8 cellular contexts compared by ENCODE assay signal in the genomic region with DNA sequence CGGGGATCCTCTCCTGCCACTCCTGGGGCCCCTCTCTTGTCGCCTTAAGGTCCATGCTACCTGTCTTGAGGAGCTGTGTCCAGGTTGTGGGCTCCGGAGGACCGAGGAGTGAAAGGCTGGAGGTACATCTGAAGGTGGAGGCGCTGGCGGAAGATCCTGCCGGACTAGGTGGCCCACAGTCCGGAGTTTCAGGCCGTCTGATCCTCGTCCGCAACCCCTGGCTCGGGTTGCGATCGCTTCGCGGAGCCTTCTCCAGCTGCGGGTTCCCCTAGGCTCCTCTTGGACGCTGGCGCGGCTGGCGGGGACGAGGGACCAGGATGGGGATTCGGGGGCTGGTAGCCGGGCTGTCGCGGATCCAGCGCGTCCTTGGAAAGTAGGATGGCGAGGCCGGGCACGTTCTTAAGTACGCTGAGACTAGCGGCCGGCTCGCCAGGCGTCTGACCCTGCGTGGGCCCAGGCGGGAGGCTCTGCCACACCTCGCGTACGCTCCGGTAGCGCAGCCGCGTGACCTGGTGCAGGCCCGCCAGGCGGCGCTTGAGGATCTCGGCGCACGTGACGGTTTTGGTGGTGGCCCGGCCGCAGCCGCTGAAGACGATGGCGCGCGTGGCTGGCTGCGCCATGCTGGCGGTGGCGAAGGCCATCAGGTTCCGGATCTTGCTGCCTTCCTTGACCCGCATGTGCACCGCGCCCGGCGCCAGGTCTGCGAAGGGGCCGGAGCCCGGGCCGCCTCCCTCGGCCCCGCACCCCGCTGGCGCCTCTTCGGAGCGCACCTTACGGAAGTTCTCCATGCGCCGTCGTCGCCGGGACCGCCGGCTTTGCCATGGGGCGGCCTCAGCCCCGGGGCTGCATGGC. TPM values are rescaled to one million over a fixed set of nuclear protein-coding genes. Genes with fewer than 3 reads are reported as not detected.
DNase-seq lines count a peak whose midpoint lies in the region; ATAC-seq, FAIRE-seq and TF ChIP-seq lines count a peak whose summit lies in the region.

No MANE protein-coding gene starts in this region.

- peak overlapping the region; percentile 20 to 94 (median 83) for H3K27ac ChIP-seq in adrenal gland
- peak overlapping the region; percentile 69 to 74 for H3K27ac ChIP-seq in right atrium auricular region

- WGBS in adrenal gland, 4 donors: 17 to 71% (median 36%) methylated on average over 4 to 88 of the region's 88 CpGs

- H3K36me3 ChIP-seq in adrenal gland (replicated peaks in 1 of 2) (no peaks in the 10 kb centered on the region), right atrium auricular region (no peaks in the 10 kb centered on the region)

- TF ChIP-seq POLR2A in adrenal gland (IDR thresholded peaks at IDR 0.05): no peak

- H3K9me3 ChIP-seq in adrenal gland (replicated peaks in 1 of 3) (no peaks in the 10 kb centered on the region), right atrium auricular region (no peaks in the 10 kb centered on the region)

- intact Hi-C loops in adrenal gland (cut with DNase I): loop anchor here in 1 of 2 donors (10.0 kb wide), 1 partner anchor 321 kb away; no protein-coding TSS in a partner anchor

- TF ChIP-seq CTCF in adrenal gland (IDR thresholded peaks at IDR 0.05): peak in 5 of 6 experiments; percentile 21 to 53 (median 42)
- TF ChIP-seq CTCF in right atrium auricular region (IDR thresholded peaks at IDR 0.05): peak in 1 of 2 donors; percentile 66
- peak; percentile 29 for TF ChIP-seq CTCF in retinal pigment epithelial cell (conservative IDR thresholded peaks at IDR 0.05; ENCODE audit: low read depth, low read length)

- DNase-seq in NCI-H2029 (lab: John Stamatoyannopoulos, UW) (peak; percentile 42), NCI-H2029 treated with DMSO at 0.1 percent for 48 hours (lab: John Stamatoyannopoulos, UW) (no peak), SK-N-DZ (ENCODE audit: low spot score) (peak; percentile 70), adrenal gland (peak; percentile 80 to 91 (median 82)), right atrium auricular region (ENCODE audit: low spot score) (peak; percentile 88), retinal pigment epithelial cell (ENCODE audit: low read depth) (no peak), HTR-8/SVneo (ENCODE audit: insufficient read length, low spot score) (no peak)

- FAIRE-seq in HTR-8/SVneo (lab: Jason Lieb, UNC): no peak

- peaks cover 18 to 51% of the 10 kb centered on the region in 2 donors for H3K4me1 ChIP-seq in adrenal gland (replicated peaks in 1 of 2)
- H3K4me1 ChIP-seq in right atrium auricular region: peaks cover 0 to 58% of the 10 kb centered on the region in 2 donors

- ATAC-seq in HG03108 (IDR thresholded peaks at IDR 0.05; ENCODE audit: unreplicated experiment): peak; percentile 33

- H3K4me3 ChIP-seq in adrenal gland (peak overlapping the region in 2 of 4 donors; percentile 54 to 74), right atrium auricular region (peak overlapping the region; percentile 43 to 66), retinal pigment epithelial cell (ENCODE audit: low read length) (peak overlapping the region; percentile 55)

- H3K27me3 ChIP-seq in adrenal gland (no peaks in the 10 kb centered on the region), right atrium auricular region (no peaks in the 10 kb centered on the region)

RNA-seq across cellular contexts. Expression of gene RPP25, which starts 0.6 kb away (rescaled TPM):
- 13.3 and 13.8 TPM in 2 replicates for polyA plus RNA-seq in SK-N-DZ (2014; cell fraction: cytosol; rRNA removed)
- 6.0 and 7.1 TPM in 2 replicates for polyA plus RNA-seq in SK-N-DZ (2014; cell fraction: nucleus; rRNA removed)
- total RNA-seq in adrenal gland: 10 to 100 TPM; 17.4 to 46.2 (median 26.9) TPM
- polyA plus RNA-seq in adrenal gland: 10 to 100 TPM; 12.1 to 18.4 (median 15.5) TPM
- total RNA-seq in right atrium auricular region: 1 to 10 TPM; 4.3 to 9.4 TPM

RNA-seq across cellular contexts. Expression of gene COX5A, which starts 18.1 kb away (rescaled TPM):
- polyA plus RNA-seq in SK-N-DZ (2014; cell fraction: cytosol; rRNA removed): 284 and 377 TPM in 2 replicates
- 228 and 275 TPM in 2 replicates for polyA plus RNA-seq in SK-N-DZ (2014; cell fraction: nucleus; rRNA removed)
- 100 to 1,000 TPM; 107 to 330 (median 153) TPM for total RNA-seq in adrenal gland
- polyA plus RNA-seq in adrenal gland: 100 to 1,000 TPM in 2 of 3 donors, 10 to 100 TPM in 1; 85.5 to 244 (median 190) TPM
- total RNA-seq in right atrium auricular region: 100 to 1,000 TPM; 399 to 869 TPM

RNA-seq across cellular contexts. Expression of gene SCAMP5, which starts 39.3 kb away (rescaled TPM):
- polyA plus RNA-seq in SK-N-DZ (2014; cell fraction: cytosol; rRNA removed): 49.6 and 50.5 TPM in 2 replicates
- 80.5 and 89.5 TPM in 2 replicates for polyA plus RNA-seq in SK-N-DZ (2014; cell fraction: nucleus; rRNA removed)
- 10 to 100 TPM; 12.9 to 47.2 (median 29.1) TPM for total RNA-seq in adrenal gland
- polyA plus RNA-seq in adrenal gland: 10 to 100 TPM; 10.2 to 22.0 (median 19.7) TPM
- total RNA-seq in right atrium auricular region: 1 to 10 TPM; 4.0 to 7.5 TPM

RNA-seq across cellular contexts. Expression of gene FAM219B, which starts 49.4 kb away (rescaled TPM):
- polyA plus RNA-seq in SK-N-DZ (2014; cell fraction: cytosol; rRNA removed): 103 TPM in 2 replicates
- 264 and 306 TPM in 2 replicates for polyA plus RNA-seq in SK-N-DZ (2014; cell fraction: nucleus; rRNA removed)
- total RNA-seq in adrenal gland (100 to 1,000 TPM in 1 of 8 donors, 10 to 100 TPM in 7; 44.0 to 111 (median 78.0) TPM), right atrium auricular region (10 to 100 TPM; 46.9 to 53.3 TPM)
- polyA plus RNA-seq in adrenal gland: 10 to 100 TPM; 45.0 to 54.5 (median 51.4) TPM

Comparison
In these comparisons a context has a peak if more than half of its experiments do, and no peak if none do; other contexts are left out.
1. DNase-seq: peak in NCI-H2029 (single experiment), SK-N-DZ (single experiment), adrenal gland (7 of 7) and right atrium auricular region (single experiment); none in NCI-H2029 treated with DMSO at 0.1 percent for 48 hours (single experiment), retinal pigment epithelial cell (single experiment) and HTR-8/SVneo (single experiment).